Comparison of ENCODE assay signal across 1 cellular context in genomic region chr13:98150836-98151489, GRCh38.
TF ChIP-seq lines count a peak whose summit lies in the region.

No MANE protein-coding gene starts in this region.

TF ChIP-seq in HepG2, 621 proteins besides CTCF, POLR2A, EP300 and RAD21:
- TF ChIP-seq KAT2B (IDR thresholded peaks at IDR 0.05; ENCODE audit: borderline replicate concordance, low read depth, low read length) (no peak), ZBTB39 (CRISPR knock-in tag; IDR thresholded peaks at IDR 0.05) (no peak), FOXK2 (IDR thresholded peaks at IDR 0.05) (no peak)
TF ChIP-seq in HepG2: peak in this region for 0.
